In the genomic region with DNA sequence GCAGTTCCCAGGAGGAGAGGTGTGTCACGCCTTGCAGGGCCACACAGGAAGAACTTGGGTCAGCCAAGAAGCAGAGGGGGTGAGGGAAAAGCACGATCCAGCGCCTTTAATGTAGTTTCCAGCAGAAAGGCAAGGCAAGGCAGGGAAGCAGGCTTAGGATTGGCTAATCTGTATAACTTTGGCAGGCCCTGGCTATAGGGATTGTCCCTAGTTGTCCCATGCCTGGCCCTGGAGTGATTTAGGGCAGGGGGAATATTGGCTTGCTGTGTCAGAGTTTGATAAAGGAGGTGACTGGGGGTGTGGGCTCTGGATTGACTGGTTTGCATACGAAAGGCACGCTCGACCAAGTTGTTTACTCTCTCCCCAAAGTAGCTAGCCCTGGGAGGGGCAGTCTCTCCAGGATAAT, we compare ENCODE assay signal across 20 cellular contexts. TPM values are rescaled to one million over a fixed set of nuclear protein-coding genes. Genes with fewer than 3 reads are reported as not detected.
DNase-seq lines count a peak whose midpoint lies in the region; ATAC-seq, FAIRE-seq and TF ChIP-seq lines count a peak whose summit lies in the region.
"Had no signal": no experiment of that assay in that cellular context is flagged by ENCODE, and none has a peak within 500 bp of the region (broad histone marks: within the 10 kb centered on the region; RNA-seq: fewer than 3 reads in every experiment).

No MANE protein-coding gene starts in this region.

- DNase-seq in HepG2 (ENCODE audit: low spot score) (no peak), right lobe of liver (no peak), hepatocyte (ENCODE audit: low spot score) (no peak), mesendoderm (peak; percentile 37), urothelium cell line (ENCODE audit: low spot score) (no peak), SKM-1 treated with dmso at 0.1 percent for 144 hours (lab: John Stamatoyannopoulos, UW; ENCODE audit: unreplicated experiment) (no peak)
- DNase-seq: 8988T; CD8-positive, alpha-beta memory T cell; KG1; NCI-H1092; NCI-H1694; NCI-H345 had no signal

- TF ChIP-seq CTCF in HepG2 (CRISPR knock-in tag; IDR thresholded peaks at IDR 0.05), result no peak
- TF ChIP-seq CTCF in right lobe of liver (IDR thresholded peaks at IDR 0.05), result no peak
- no peak for TF ChIP-seq CTCF in hepatocyte (IDR thresholded peaks at IDR 0.05; ENCODE audit: poor library complexity)

- BruUV-seq in HepG2 (replicated peaks; lab: Mats Ljungman, UMichigan), result no TSS peak

- no peak overlapping the region for H3K56ac ChIP-seq in mesendoderm (ENCODE audit: low read length)

- H3K4ac ChIP-seq in mesendoderm (ENCODE audit: low read depth, low read length), result no peak overlapping the region

- H3K27ac ChIP-seq in HepG2 (ENCODE audit: extremely low read length, insufficient read depth, low read length), result peak overlapping the region; percentile 48
- no peak overlapping the region for H3K27ac ChIP-seq in right lobe of liver
- peak overlapping the region; percentile 64 for H3K27ac ChIP-seq in hepatocyte
- H3K27ac ChIP-seq in mesendoderm (ENCODE audit: low read depth, low read length), result no peak overlapping the region
- H3K27ac ChIP-seq: BLaER1, RWPE1, SJSA1 had no signal

- H3K4me2 ChIP-seq in HepG2 (ENCODE audit: low read depth, low read length) (no peak overlapping the region), hepatocyte (no peak overlapping the region), mesendoderm (ENCODE audit: low read length) (no peak overlapping the region)
- H3K4me2 ChIP-seq: BLaER1 had no signal

- H3K18ac ChIP-seq in mesendoderm (ENCODE audit: low read length), result no peak overlapping the region

- H3K9me2 ChIP-seq in hepatocyte (replicated peaks; ENCODE audit: insufficient read depth), result no peaks in the 10 kb centered on the region

- TF ChIP-seq EP300 in HepG2 (IDR thresholded peaks at IDR 0.05; ENCODE audit: low read depth in 2 of 2, low read length in 2 of 2) (no peak), HepG2 (CRISPR knock-in tag; IDR thresholded peaks at IDR 0.05; ENCODE audit: borderline replicate concordance) (no peak)

- peaks cover 31% of the 10 kb centered on the region for H3K4me1 ChIP-seq in HepG2 (ENCODE audit: insufficient read depth, low read length)
- no peaks in the 10 kb centered on the region for H3K4me1 ChIP-seq in right lobe of liver
- peaks cover 9% of the 10 kb centered on the region for H3K4me1 ChIP-seq in hepatocyte (ENCODE audit: insufficient read depth)
- peaks cover 2% of the 10 kb centered on the region for H3K4me1 ChIP-seq in mesendoderm (ENCODE audit: control insufficient read depth, low read depth, low read length)
- H3K4me1 ChIP-seq: SJSA1 had no signal

- intact Hi-C loops in HepG2 (cut with micrococcal nuclease; ENCODE audit: unreplicated experiment) (no loop called here), right lobe of liver (cut with DNase I) (no loop called here)

- TF ChIP-seq POLR2A in HepG2 (IDR thresholded peaks at IDR 0.05; ENCODE audit: insufficient read depth in 1 of 2, low read depth in 2 of 2, low read length in 2 of 2) (no peak), right lobe of liver (IDR thresholded peaks at IDR 0.05) (no peak)

- no peak overlapping the region for H4K8ac ChIP-seq in mesendoderm (ENCODE audit: low read depth, low read length)

- no peak for TF ChIP-seq RAD21 in HepG2 (CRISPR knock-in tag; IDR thresholded peaks at IDR 0.05)

- H3K9ac ChIP-seq in HepG2 (ENCODE audit: insufficient read depth, low read depth, low read length), result no peak overlapping the region
- no peak overlapping the region for H3K9ac ChIP-seq in mesendoderm (ENCODE audit: low read length)
- H3K9ac ChIP-seq: BLaER1 had no signal

- in situ Hi-C loops in HepG2 (cut with HindIII; ENCODE audit: extremely low pct_ligation_motif_present, low pct_unique_long_range_greater_than_20kb), result no loop called here

- H3K9me3 ChIP-seq in HepG2 (ENCODE audit: low read length) (no peaks in the 10 kb centered on the region), right lobe of liver (no peaks in the 10 kb centered on the region), hepatocyte (ENCODE audit: low read depth) (no peaks in the 10 kb centered on the region)
- H3K9me3 ChIP-seq: BLaER1, HAP-1, SJSA1 had no signal

- CTCF ChIA-PET in HepG2 (lab: Yijun Ruan, JAX; ENCODE audit: low intra/inter-chr PET ratio, low total read pairs), result no interaction called here

- no peak overlapping the region for H2BK15ac ChIP-seq in mesendoderm (replicated peaks; ENCODE audit: low read depth)

- no peak overlapping the region for H2AK5ac ChIP-seq in mesendoderm (ENCODE audit: low read length)

- H3K23ac ChIP-seq in mesendoderm (ENCODE audit: low read length), result no peak overlapping the region

- POLR2A ChIA-PET in HepG2 (lab: Yijun Ruan, JAX), result no interaction called here

- ATAC-seq in HepG2 (peak; percentile 37), right lobe of liver (no peak), HG02852 (IDR thresholded peaks at IDR 0.05; ENCODE audit: unreplicated experiment) (no peak), HG03025 (IDR thresholded peaks at IDR 0.05; ENCODE audit: low FRiP score, unreplicated experiment) (no peak)

- no peaks in the 10 kb centered on the region; a peak in 2 of 5 replicates for H3K36me3 ChIP-seq in HepG2 (replicated peaks in 1 of 2; ENCODE audit: control insufficient read depth in 1 of 2, insufficient read depth in 2 of 2, low read length in 2 of 2)
- H3K36me3 ChIP-seq in right lobe of liver, result peaks cover 0 to 9% (median 0%) of the 10 kb centered on the region in 4 donors
- no peaks in the 10 kb centered on the region for H3K36me3 ChIP-seq in hepatocyte (replicated peaks; ENCODE audit: insufficient read depth, low read depth)
- H3K36me3 ChIP-seq in mesendoderm (ENCODE audit: control insufficient read depth, insufficient read depth, low read length), result no peaks in the 10 kb centered on the region

- H4K20me1 ChIP-seq in HepG2 (ENCODE audit: insufficient read depth, low read length), result no peaks in the 10 kb centered on the region
- H4K20me1 ChIP-seq in hepatocyte (ENCODE audit: insufficient read depth, poor library complexity, severe bottlenecking), result no peaks in the 10 kb centered on the region
- H4K20me1 ChIP-seq: BLaER1 had no signal

- no peak overlapping the region for H2BK5ac ChIP-seq in mesendoderm (ENCODE audit: low read length)

- no peaks in the 10 kb centered on the region for H3K79me1 ChIP-seq in mesendoderm (ENCODE audit: low read length)

- H3K27me3 ChIP-seq in HepG2 (ENCODE audit: control insufficient read depth in 1 of 2, insufficient read depth in 2 of 2, low read length in 2 of 2), result no peaks in the 10 kb centered on the region
- no peaks in the 10 kb centered on the region for H3K27me3 ChIP-seq in right lobe of liver
- no peaks in the 10 kb centered on the region for H3K27me3 ChIP-seq in hepatocyte
- H3K27me3 ChIP-seq in mesendoderm (ENCODE audit: insufficient read depth, low read length, poor library complexity), result no peaks in the 10 kb centered on the region
- H3K27me3 ChIP-seq: BLaER1, SJSA1 had no signal

- H3K4me3 ChIP-seq in HepG2 (replicated peaks in 1 of 3; ENCODE audit: insufficient read depth in 1 of 3, low read depth in 2 of 3, low read length in 3 of 3) (no peak overlapping the region), right lobe of liver (no peak overlapping the region), hepatocyte (no peak overlapping the region), mesendoderm (ENCODE audit: low read length) (no peak overlapping the region)
- H3K4me3 ChIP-seq: BLaER1, HAP-1, SJSA1 had no signal

- H2BK120ac ChIP-seq in mesendoderm (ENCODE audit: low read depth, low read length), result no peak overlapping the region

- H2AFZ ChIP-seq in HepG2 (ENCODE audit: low read length) (no peak overlapping the region), hepatocyte (no peak overlapping the region)

- FAIRE-seq in HepG2 (lab: Jason Lieb, UNC), result no peak
- no peak for FAIRE-seq in urothelium cell line (lab: Jason Lieb, UNC)

- no peak overlapping the region for H4K5ac ChIP-seq in mesendoderm (ENCODE audit: low read length)

- H3K79me2 ChIP-seq in HepG2 (ENCODE audit: insufficient read depth, low read length) (no peaks in the 10 kb centered on the region), hepatocyte (no peaks in the 10 kb centered on the region), mesendoderm (ENCODE audit: control insufficient read depth, insufficient read depth, low read length) (no peaks in the 10 kb centered on the region)

- WGBS in HepG2 (ENCODE audit: low lambda C conversion rate), result 97% methylated on average over 6 of the region's 6 CpGs
- 67% methylated on average over 6 of the region's 6 CpGs for WGBS in right lobe of liver (ENCODE audit: insufficient coverage, low coverage, low lambda C conversion rate, missing lambda C conversion rate)
- WGBS in hepatocyte (ENCODE audit: low lambda C conversion rate, missing lambda C conversion rate), result 42% methylated on average over 6 of the region's 6 CpGs
- WGBS in mesendoderm (ENCODE audit: extremely low coverage, insufficient coverage, low lambda C conversion rate), result no CpG with 5 or more reads among the region's 6 CpGs

RNA-seq across cellular contexts. Expression of a gene that starts 44.6 kb away (rescaled TPM):
- total RNA-seq in HepG2 (2016; rRNA removed; fragmentation: Illumina TruSeq; extraction: Trizol) (49.0 and 61.2 TPM in 2 replicates), right lobe of liver (10 to 100 TPM in 5 of 6 experiments, 1 to 10 TPM in 1; 9.0 to 17.4 (median 11.1) TPM), hepatocyte (19.3 and 25.7 TPM in 2 replicates)
- 7.3 and 8.4 TPM in 2 replicates for total RNA-seq in HepG2 (2016; cell fraction: cytosol; rRNA removed; fragmentation: Illumina TruSeq; extraction: Trizol; ENCODE audit: low read depth)
- total RNA-seq in HepG2 (2016; cell fraction: insoluble cytoplasmic fraction; rRNA removed; fragmentation: Illumina TruSeq; extraction: Trizol), result 50.4 and 59.7 TPM in 2 replicates
- 6.4 and 9.5 TPM in 2 replicates for total RNA-seq in HepG2 (2016; cell fraction: membrane; rRNA removed; fragmentation: Illumina TruSeq; extraction: Trizol)
- total RNA-seq in HepG2 (2016; cell fraction: nucleus; rRNA removed; fragmentation: Illumina TruSeq; extraction: Trizol), result 41.5 and 46.2 TPM in 2 replicates
- polyA plus RNA-seq in HepG2 (2011; rRNA removed) (20.3 and 20.5 TPM in 2 replicates), hepatocyte (26.4 and 32.2 TPM in 2 replicates)
- 10.7 and 11.3 TPM in 2 replicates for polyA plus RNA-seq in HepG2 (2011; cell fraction: cytosol; rRNA removed)
- 43.8 and 49.7 TPM in 2 replicates for polyA plus RNA-seq in HepG2 (2011; cell fraction: nucleus; rRNA removed)
- 33.1 and 42.8 TPM in 2 replicates for polyA plus RNA-seq in HepG2 (2012)
- 1.6 and 1.9 TPM in 2 replicates for polyA plus RNA-seq in HepG2 (2016; cell fraction: cytosol; fragmentation: Illumina TruSeq; extraction: Trizol; ENCODE audit: low read depth)
- polyA plus RNA-seq in HepG2 (2016; cell fraction: insoluble cytoplasmic fraction; fragmentation: Illumina TruSeq; extraction: Trizol; ENCODE audit: low read depth), result 54.9 and 57.4 TPM in 2 replicates
- 3.8 and 5.7 TPM in 2 replicates for polyA plus RNA-seq in HepG2 (2016; cell fraction: membrane; fragmentation: Illumina TruSeq; extraction: Trizol; ENCODE audit: low read depth)
- 82.8 and 85.5 TPM in 2 replicates for polyA plus RNA-seq in HepG2 (2016; cell fraction: nucleus; fragmentation: Illumina TruSeq; extraction: Trizol; ENCODE audit: insufficient read depth, low read depth)
- polyA minus RNA-seq in HepG2 (2011; rRNA and poly(A)+ RNA removed; ENCODE audit: low replicate concordance), result 8.3 and 17.5 TPM in 2 replicates
- polyA minus RNA-seq in HepG2 (2011; cell fraction: cytosol; rRNA and poly(A)+ RNA removed), result 9.8 and 11.3 TPM in 2 replicates
- 21.2 and 29.0 TPM in 2 replicates for polyA minus RNA-seq in HepG2 (2011; cell fraction: nucleus; rRNA and poly(A)+ RNA removed)
- polyA plus RNA-seq in mesendoderm (2013, experiment 1 of 2), result 49.4 TPM
- 48.4 TPM for polyA plus RNA-seq in mesendoderm (2013, experiment 2 of 2)

RNA-seq across cellular contexts. Expression of a gene that starts 58.0 kb away (rescaled TPM):
- total RNA-seq in HepG2 (2016; rRNA removed; fragmentation: Illumina TruSeq; extraction: Trizol) (not detected in 2 replicates), right lobe of liver (not detected), hepatocyte (not detected in 2 replicates)
- not detected in 2 replicates for total RNA-seq in HepG2 (2016; cell fraction: cytosol; rRNA removed; fragmentation: Illumina TruSeq; extraction: Trizol; ENCODE audit: low read depth)
- total RNA-seq in HepG2 (2016; cell fraction: insoluble cytoplasmic fraction; rRNA removed; fragmentation: Illumina TruSeq; extraction: Trizol), result not detected in 2 replicates
- total RNA-seq in HepG2 (2016; cell fraction: membrane; rRNA removed; fragmentation: Illumina TruSeq; extraction: Trizol), result not detected in 2 replicates
- total RNA-seq in HepG2 (2016; cell fraction: nucleus; rRNA removed; fragmentation: Illumina TruSeq; extraction: Trizol), result not detected in 2 replicates
- polyA plus RNA-seq in HepG2 (2011; rRNA removed) (0.04 and 0.05 TPM in 2 replicates), hepatocyte (not detected in 2 replicates)
- 0.01 and 0.03 TPM in 2 replicates for polyA plus RNA-seq in HepG2 (2011; cell fraction: cytosol; rRNA removed)
- polyA plus RNA-seq in HepG2 (2011; cell fraction: nucleus; rRNA removed), result not detected in 2 replicates
- polyA plus RNA-seq in HepG2 (2012), result 0.09 and 0.12 TPM in 2 replicates
- not detected in 2 replicates for polyA plus RNA-seq in HepG2 (2016; cell fraction: cytosol; fragmentation: Illumina TruSeq; extraction: Trizol; ENCODE audit: low read depth)
- not detected in 2 replicates for polyA plus RNA-seq in HepG2 (2016; cell fraction: insoluble cytoplasmic fraction; fragmentation: Illumina TruSeq; extraction: Trizol; ENCODE audit: low read depth)
- polyA plus RNA-seq in HepG2 (2016; cell fraction: membrane; fragmentation: Illumina TruSeq; extraction: Trizol; ENCODE audit: low read depth), result not detected in 2 replicates
- polyA plus RNA-seq in HepG2 (2016; cell fraction: nucleus; fragmentation: Illumina TruSeq; extraction: Trizol; ENCODE audit: insufficient read depth, low read depth), result not detected in 2 replicates
- polyA minus RNA-seq in HepG2 (2011; rRNA and poly(A)+ RNA removed; ENCODE audit: low replicate concordance), result not detected in 2 replicates
- not detected in 2 replicates for polyA minus RNA-seq in HepG2 (2011; cell fraction: cytosol; rRNA and poly(A)+ RNA removed)
- not detected in 2 replicates for polyA minus RNA-seq in HepG2 (2011; cell fraction: nucleus; rRNA and poly(A)+ RNA removed)
- not detected for polyA plus RNA-seq in mesendoderm (2013, experiment 1 of 2)
- polyA plus RNA-seq in mesendoderm (2013, experiment 2 of 2), result not detected
- total RNA-seq: CD8-positive, alpha-beta memory T cell; HT1080; M059J; SJSA1 had no signal
- polyA plus RNA-seq: CD8-positive, alpha-beta memory T cell had no signal

Comparison
In these comparisons a context has a peak if more than half of its experiments do, and no peak if none do; other contexts are left out.
1. H3K27ac ChIP-seq: peak in HepG2 (single experiment) and hepatocyte (single experiment); none in right lobe of liver (0 of 3) and mesendoderm (single experiment).